ENCODE assay signal across 1 cellular context in genomic region chr14:79992799-79993198, GRCh38.
TF ChIP-seq lines count a peak whose summit lies in the region.

No MANE protein-coding gene starts in this region.

TF ChIP-seq in GM23338, 12 proteins besides CTCF, POLR2A, EP300 and RAD21 (continued from another document):
- no peak for TF ChIP-seq ZNF462 (CRISPR knock-in tag; IDR thresholded peaks at IDR 0.05)
- no peak for TF ChIP-seq ZNF114 (CRISPR knock-in tag; IDR thresholded peaks at IDR 0.05)
- TF ChIP-seq CREB1 (CRISPR knock-in tag; IDR thresholded peaks at IDR 0.05; ENCODE audit: low read depth): no peak
- TF ChIP-seq EZH2phosphoT487 (IDR thresholded peaks at IDR 0.05; ENCODE audit: unreplicated experiment): no peak
- no peak for TF ChIP-seq ETS1 (IDR thresholded peaks at IDR 0.05)
- TF ChIP-seq POLR2AphosphoS5 (IDR thresholded peaks at IDR 0.05; ENCODE audit: low read depth): no peak
